Comparison of ENCODE assay signal across 30 cellular contexts in the genomic region with DNA sequence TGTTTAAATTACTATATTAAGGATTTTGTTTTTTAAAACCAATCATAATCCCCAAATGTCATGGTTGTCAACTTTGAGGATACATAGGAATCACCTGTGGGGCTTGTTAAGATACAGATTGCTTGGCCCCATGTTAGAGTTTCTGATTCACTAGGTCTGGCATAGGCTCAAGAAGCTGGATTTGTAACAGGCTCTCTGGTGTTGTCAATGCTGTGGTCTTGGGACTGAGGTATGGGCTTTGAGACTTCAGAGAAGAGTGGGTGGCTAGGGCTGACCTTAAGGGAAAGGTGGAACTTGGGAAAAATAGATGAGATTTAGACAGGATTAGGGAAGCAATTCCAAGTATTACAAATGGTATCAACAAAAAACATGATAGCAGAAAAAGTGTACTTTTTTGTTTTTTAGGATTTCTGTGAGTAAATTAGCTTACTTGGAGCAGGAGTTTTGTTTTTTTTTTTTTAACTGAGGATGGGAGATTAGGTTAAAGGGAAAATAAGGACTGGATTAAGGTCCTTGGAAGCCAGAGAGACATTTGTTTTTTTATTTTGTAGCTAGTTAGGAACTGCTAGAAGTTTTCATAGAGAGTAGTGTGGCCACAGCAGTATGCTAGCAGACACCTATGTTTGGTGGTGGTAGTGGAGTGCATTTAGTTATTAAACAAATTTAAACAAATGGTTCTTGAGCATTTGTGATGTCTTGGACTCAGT.
DNase-seq lines count a peak whose midpoint lies in the region; ATAC-seq, FAIRE-seq and TF ChIP-seq lines count a peak whose summit lies in the region.
"Had no signal": no experiment of that assay in that cellular context is flagged by ENCODE, and none has a peak within 500 bp of the region (broad histone marks: within the 10 kb centered on the region; RNA-seq: fewer than 3 reads in every experiment).

No MANE protein-coding gene starts in this region.

- no peak overlapping the region for H3K18ac ChIP-seq in H9 (ENCODE audit: insufficient read length, low read depth, low read length)

- H2BK12ac ChIP-seq in H9 (ENCODE audit: insufficient read length, low read depth, low read length): no peak overlapping the region

- no peak overlapping the region for H3T11ph ChIP-seq in H9 (ENCODE audit: low read length)

- peaks cover 0 to 16% (median 5%) of the 10 kb centered on the region in 3 experiments; a peak in 4 of 7 replicates for H3K36me3 Mint-ChIP-seq in H9 (ENCODE audit: insufficient read depth in 1 of 3, low read depth in 3 of 3)
- H3K36me3 Mint-ChIP-seq in astrocyte (ENCODE audit: low read depth, unreplicated experiment): no peaks in the 10 kb centered on the region

- no peak overlapping the region for H3K4ac ChIP-seq in H9 (ENCODE audit: low read depth, low read length)

- H3K9me3 Mint-ChIP-seq in H9: peaks cover 0 to 13% of the 10 kb centered on the region in 2 experiments; a peak in 4 of 5 replicates
- peaks cover 10% of the 10 kb centered on the region for H3K9me3 Mint-ChIP-seq in astrocyte (ENCODE audit: unreplicated experiment)
- H3K9me3 Mint-ChIP-seq: central memory CD8-positive, alpha-beta T cell had no signal

- no peak overlapping the region for H2BK15ac ChIP-seq in H9 (ENCODE audit: low read depth, low read length)

- H3K9me3 ChIP-seq in H9 (ENCODE audit: control insufficient read depth, low read depth, low read length) (no peaks in the 10 kb centered on the region), astrocyte (ENCODE audit: insufficient read depth, low read depth, low read length) (no peaks in the 10 kb centered on the region)
- H3K9me3 ChIP-seq: HAP-1, thoracic aorta had no signal

- no peak overlapping the region for H3K4me3 ChIP-seq in astrocyte (ENCODE audit: insufficient read depth, low read depth, low read length)
- H3K4me3 ChIP-seq in fibroblast of pulmonary artery (replicated peaks; ENCODE audit: low read depth, low read length): no peak overlapping the region
- H3K4me3 ChIP-seq: BLaER1 treated with 17β-estradiol and CSF1 and Interleukin-3, amounts not matched to agents 10 nM and 100 nM; dorsolateral prefrontal cortex; HAP-1; heart right ventricle; spleen; thoracic aorta had no signal

- TF ChIP-seq CTCF in H9 (conservative IDR thresholded peaks at IDR 0.05): no peak
- TF ChIP-seq CTCF in astrocyte (IDR thresholded peaks at IDR 0.05; ENCODE audit: insufficient read depth, low read depth, low read length): no peak
- no peak for TF ChIP-seq CTCF in fibroblast of pulmonary artery (IDR thresholded peaks at IDR 0.05; ENCODE audit: low read length, missing control alignments)

- no peaks in the 10 kb centered on the region for H3K79me2 ChIP-seq in H9 (ENCODE audit: insufficient read depth, low read length)
- no peaks in the 10 kb centered on the region for H3K79me2 ChIP-seq in astrocyte (ENCODE audit: insufficient read depth, low read length)

- no peak overlapping the region for H2AK5ac ChIP-seq in H9 (ENCODE audit: insufficient read length, low read length)

- H3K4me2 ChIP-seq in H9 (ENCODE audit: insufficient read depth, insufficient read length, low read length): no peak overlapping the region
- no peak overlapping the region for H3K4me2 ChIP-seq in astrocyte (ENCODE audit: low read length)
- H3K4me2 ChIP-seq: BLaER1 treated with 17β-estradiol and CSF1 and Interleukin-3, amounts not matched to agents 10 nM and 100 nM had no signal

- H3K36me3 ChIP-seq in astrocyte (ENCODE audit: insufficient read depth, low read length): no peaks in the 10 kb centered on the region
- H3K36me3 ChIP-seq: BLaER1 treated with 17β-estradiol and CSF1 and Interleukin-3, amounts not matched to agents 10 nM and 100 nM; HAP-1; heart right ventricle; spleen; thoracic aorta had no signal

- no peaks in the 10 kb centered on the region for H3K23me2 ChIP-seq in H9 (ENCODE audit: insufficient read length, low read depth, low read length, poor library complexity, severe bottlenecking)

- H2AFZ ChIP-seq in H9 (ENCODE audit: low read length) (no peak overlapping the region), astrocyte (ENCODE audit: low read depth, low read length) (no peak overlapping the region)

- no peak overlapping the region for H2BK20ac ChIP-seq in H9 (ENCODE audit: low read depth, low read length, poor library complexity, severe bottlenecking)

- H2BK120ac ChIP-seq in H9 (ENCODE audit: low read depth, low read length, poor library complexity, severe bottlenecking): no peak overlapping the region

- H3K27me3 ChIP-seq in H9 (ENCODE audit: insufficient read depth, low read length): no peaks in the 10 kb centered on the region
- no peaks in the 10 kb centered on the region for H3K27me3 ChIP-seq in astrocyte (ENCODE audit: insufficient read depth, low read length)
- H3K27me3 ChIP-seq: BLaER1 treated with 17β-estradiol and CSF1 and Interleukin-3, amounts not matched to agents 10 nM and 100 nM; dorsolateral prefrontal cortex; foreskin keratinocyte; heart right ventricle; spleen had no signal

- H3K4me3 Mint-ChIP-seq in H9 (no peak overlapping the region), astrocyte (ENCODE audit: unreplicated experiment) (no peak overlapping the region)
- H3K4me3 Mint-ChIP-seq: activated CD4-positive, alpha-beta T cell treated with anti-CD3 and anti-CD28 coated beads for 36 hours; activated T-cell treated with anti-CD3 and anti-CD28 coated beads, Interleukin-2, amount 50 U/mL, for 24 hours; central memory CD8-positive, alpha-beta T cell had no signal

- no peak for FAIRE-seq in astrocyte (lab: Jason Lieb, UNC)
- FAIRE-seq: endothelial cell of umbilical vein had no signal

- H4K20me1 ChIP-seq in H9 (ENCODE audit: control insufficient read depth, insufficient read depth, insufficient read length) (no peaks in the 10 kb centered on the region), astrocyte (ENCODE audit: insufficient read depth, low read length) (no peaks in the 10 kb centered on the region)
- H4K20me1 ChIP-seq: BLaER1 treated with 17β-estradiol and CSF1 and Interleukin-3, amounts not matched to agents 10 nM and 100 nM had no signal

- DNase-seq in H9 (no peak), astrocyte (ENCODE audit: low read depth) (peak; percentile 69), fibroblast of pulmonary artery (ENCODE audit: low read depth) (peak; percentile 22), renal cortical epithelial cell (ENCODE audit: low read depth) (peak; percentile 40), KG1 (lab: John Stamatoyannopoulos, UW) (no peak), T-helper 9 cell (no peak)
- DNase-seq: activated CD4-positive, alpha-beta T cell treated with anti-CD3 and anti-CD28 coated beads for 36 hours; activated CD8-positive, alpha-beta memory T cell treated with anti-CD3 and anti-CD28 coated beads for 24 hours; activated naive CD4-positive, alpha-beta T cell treated with Interleukin-2 at 50 U/mL for 16 hours; activated T-cell treated with anti-CD3 and anti-CD28 coated beads, Interleukin-2, amount 50 U/mL, for 24 hours; aorta; Caco-2; DMS79 treated with DMSO at 0.1 percent for 48 hours; dorsolateral prefrontal cortex; foreskin keratinocyte; heart right ventricle; NCI-H1417 treated with DMSO at 0.1 percent for 48 hours; NCI-H510A treated with DMSO at 0.1 percent for 48 hours; retina; SIG-M5; spleen; stimulated activated CD4-positive, alpha-beta T cell treated with anti-CD3 and anti-CD28 coated beads, Interleukin-4, amount 100 ng/mL, for 24 hours; stimulated activated naive CD4-positive, alpha-beta T cell had no signal

- no peaks in the 10 kb centered on the region for H3K79me1 ChIP-seq in H9 (ENCODE audit: insufficient read depth, low read depth, low read length, poor library complexity, severe bottlenecking)

- H4K5ac ChIP-seq in H9 (ENCODE audit: insufficient read length, low read depth, low read length): no peak overlapping the region

- no peak for ATAC-seq in GM18868 (IDR thresholded peaks at IDR 0.05; ENCODE audit: unreplicated experiment)
- no peak for ATAC-seq in GM18858 (IDR thresholded peaks at IDR 0.05; ENCODE audit: unreplicated experiment)
- ATAC-seq: activated CD4-positive, alpha-beta T cell treated with anti-CD3 and anti-CD28 coated beads for 36 hours; foreskin keratinocyte; heart right ventricle had no signal

- H3K4me1 ChIP-seq in H9 (ENCODE audit: insufficient read depth, low read length) (no peaks in the 10 kb centered on the region), astrocyte (ENCODE audit: insufficient read depth, low read length) (no peaks in the 10 kb centered on the region)
- H3K4me1 ChIP-seq: BLaER1 treated with 17β-estradiol and CSF1 and Interleukin-3, amounts not matched to agents 10 nM and 100 nM; Caco-2; foreskin keratinocyte; HAP-1; spleen had no signal

- H3K9ac ChIP-seq in H9 (ENCODE audit: extremely low read depth, insufficient read length, low read length) (no peak overlapping the region), astrocyte (ENCODE audit: low read length) (no peak overlapping the region)
- H3K9ac ChIP-seq: BLaER1 treated with 17β-estradiol and CSF1 and Interleukin-3, amounts not matched to agents 10 nM and 100 nM had no signal

- no peak overlapping the region for H3K56ac ChIP-seq in H9 (ENCODE audit: insufficient read length, low read depth, low read length)

- H3K4me1 Mint-ChIP-seq in H9 (peaks cover 5% of the 10 kb centered on the region in 2 experiments; a peak in 3 of 4 replicates), astrocyte (ENCODE audit: low read depth, unreplicated experiment) (peaks cover 2% of the 10 kb centered on the region)
- H3K4me1 Mint-ChIP-seq: activated CD4-positive, alpha-beta T cell treated with anti-CD3 and anti-CD28 coated beads for 36 hours; central memory CD8-positive, alpha-beta T cell had no signal

- no peak overlapping the region for H4K91ac ChIP-seq in H9 (ENCODE audit: insufficient read length, low read depth, low read length)

- no peak overlapping the region for H3K23ac ChIP-seq in H9 (ENCODE audit: insufficient read length, low read depth, low read length)

- H2BK5ac ChIP-seq in H9 (ENCODE audit: insufficient read length, low read length): no peak overlapping the region

- H3K27ac ChIP-seq in H9 (ENCODE audit: insufficient read length, low read depth, low read length) (no peak overlapping the region), astrocyte (ENCODE audit: low read depth, low read length) (no peak overlapping the region)
- H3K27ac ChIP-seq: BLaER1 treated with 17β-estradiol and CSF1 and Interleukin-3, amounts not matched to agents 10 nM and 100 nM; dorsolateral prefrontal cortex; foreskin keratinocyte; heart right ventricle; spleen; thoracic aorta had no signal

- no peak overlapping the region for H4K8ac ChIP-seq in H9 (replicated peaks; ENCODE audit: insufficient read length, low read depth, low read length)

- H3K27ac Mint-ChIP-seq in H9: peak overlapping the region in 2 of 3 experiments; percentile 11 to 26; a peak in 3 of 7 replicates
- no peak overlapping the region for H3K27ac Mint-ChIP-seq in astrocyte (ENCODE audit: unreplicated experiment)
- H3K27ac Mint-ChIP-seq: activated CD4-positive, alpha-beta T cell treated with anti-CD3 and anti-CD28 coated beads for 36 hours; activated T-cell treated with anti-CD3 and anti-CD28 coated beads, Interleukin-2, amount 50 U/mL, for 24 hours had no signal

- H3K14ac ChIP-seq in H9 (ENCODE audit: insufficient read depth, low read length): no peak overlapping the region

- H3K27me3 Mint-ChIP-seq in H9 (ENCODE audit: low read depth) (no peaks in the 10 kb centered on the region), astrocyte (ENCODE audit: low read depth, unreplicated experiment) (no peaks in the 10 kb centered on the region)
- H3K27me3 Mint-ChIP-seq: activated CD4-positive, alpha-beta T cell treated with anti-CD3 and anti-CD28 coated beads for 36 hours; activated T-cell treated with anti-CD3 and anti-CD28 coated beads, Interleukin-2, amount 50 U/mL, for 24 hours; central memory CD8-positive, alpha-beta T cell had no signal

Comparison
In these comparisons a context has a peak if more than half of its experiments do, and no peak if none do; other contexts are left out.
1. DNase-seq: peak in astrocyte (single experiment), fibroblast of pulmonary artery (single experiment) and renal cortical epithelial cell (single experiment); none in H9 (single experiment), KG1 (single experiment) and T-helper 9 cell (single experiment).